In genomic region chr11:117144477-117145392, GRCh38 we compare ENCODE assay signal across 8 cellular contexts. TPM values are rescaled to one million over a fixed set of nuclear protein-coding genes. Genes with fewer than 3 reads are reported as not detected.
A peak's percentile ranks its signal among the peaks of the same experiment; 100 is the strongest.
DNase-seq lines count a peak whose midpoint lies in the region; ATAC-seq and TF ChIP-seq lines count a peak whose summit lies in the region.

No MANE protein-coding gene starts in this region.

- no peaks in the 10 kb centered on the region for H3K27me3 ChIP-seq in right atrium auricular region
- no peaks in the 10 kb centered on the region for H3K27me3 ChIP-seq in prostate gland (replicated peaks; ENCODE audit: insufficient read depth)

- TF ChIP-seq POLR2A in prostate gland (IDR thresholded peaks at IDR 0.05): no peak

- ATAC-seq in GM21360 (IDR thresholded peaks at IDR 0.05; ENCODE audit: unreplicated experiment) (peak; percentile 44), HG03571 (IDR thresholded peaks at IDR 0.05; ENCODE audit: unreplicated experiment) (peak; percentile 42)

- in situ Hi-C loops in SK-MEL-5 (cut with HindIII; ENCODE audit: low pct_unique_long_range_greater_than_20kb, low sequenced_read_pairs): no loop called here

- DNase-seq in Daoy (ENCODE audit: low read depth): peak; percentile 64
- peak; percentile 38 for DNase-seq in SK-MEL-5 (ENCODE audit: low read depth, low spot score)
- peak; percentile 87 for DNase-seq in astrocyte of the hippocampus (ENCODE audit: low read depth, low spot score)
- peak; percentile 78 for DNase-seq in right atrium auricular region (ENCODE audit: low spot score)
- DNase-seq in prostate gland (ENCODE audit: low spot score): peak; percentile 44
- no peak for DNase-seq in NCI-H446 treated with DMSO at 0.1 percent for 48 hours (lab: John Stamatoyannopoulos, UW)

- H3K4me1 ChIP-seq in right atrium auricular region: peaks cover 0 to 45% of the 10 kb centered on the region in 2 donors
- H3K4me1 ChIP-seq in prostate gland (replicated peaks): no peaks in the 10 kb centered on the region

- H3K9me3 ChIP-seq in right atrium auricular region (no peaks in the 10 kb centered on the region), prostate gland (no peaks in the 10 kb centered on the region)

- under 1% methylated on average over 58 of the region's 62 CpGs for WGBS in prostate gland

- H3K36me3 ChIP-seq in right atrium auricular region (peaks cover 12% of the 10 kb centered on the region), prostate gland (no peaks in the 10 kb centered on the region)

- H3K27ac ChIP-seq in right atrium auricular region (peak overlapping the region; percentile 96), prostate gland (peak overlapping the region; percentile 86 to 97)

- TF ChIP-seq CTCF in right atrium auricular region (IDR thresholded peaks at IDR 0.05) (no peak), prostate gland (IDR thresholded peaks at IDR 0.05) (no peak)

- H3K4me3 ChIP-seq in right atrium auricular region: peak overlapping the region; percentile 94 to 97
- H3K4me3 ChIP-seq in prostate gland: peak overlapping the region; percentile 94 to 95

- intact Hi-C loops in prostate gland (cut with DNase I): loop anchor here (5.0 kb wide), 2 partner anchors 33 to 88 kb away; partner anchors contain the start of genes PCSK7, RNF214 and SIDT2

RNA-seq across cellular contexts. Expression of gene PAFAH1B2, which starts 0.6 kb away (rescaled TPM):
- total RNA-seq in Daoy (2014; rRNA removed; shearing (Covaris generic)): 112 and 123 TPM in 2 replicates
- 102 and 108 TPM in 2 replicates for total RNA-seq in SK-MEL-5 (2014; rRNA removed; shearing (Covaris generic))
- polyA plus RNA-seq in SK-MEL-5 (2015; cell fraction: cytosol; rRNA removed): 25.9 and 30.1 TPM in 2 replicates
- 16.3 and 38.8 TPM in 2 replicates for polyA plus RNA-seq in SK-MEL-5 (2015; cell fraction: nucleus; rRNA removed)
- total RNA-seq in right atrium auricular region (10 to 100 TPM; 41.1 to 65.8 TPM), prostate gland (100 to 1,000 TPM in 1 of 2 donors, 10 to 100 TPM in 1; 72.5 to 126 TPM)

RNA-seq across cellular contexts. Expression of gene SIDT2, which starts 33.8 kb away (rescaled TPM):
- total RNA-seq in Daoy (2014; rRNA removed; shearing (Covaris generic)): 3.3 and 5.1 TPM in 2 replicates
- total RNA-seq in SK-MEL-5 (2014; rRNA removed; shearing (Covaris generic)): 9.8 and 11.4 TPM in 2 replicates
- 24.3 and 36.9 TPM in 2 replicates for polyA plus RNA-seq in SK-MEL-5 (2015; cell fraction: cytosol; rRNA removed)
- polyA plus RNA-seq in SK-MEL-5 (2015; cell fraction: nucleus; rRNA removed): 46.6 and 79.5 TPM in 2 replicates
- total RNA-seq in right atrium auricular region (10 to 100 TPM; 19.1 to 33.0 TPM), prostate gland (100 to 1,000 TPM in 1 of 2 donors, 10 to 100 TPM in 1; 69.5 to 144 TPM)

RNA-seq across cellular contexts. Expression of gene SIK3, which starts 46.5 kb away (rescaled TPM):
- 8.2 and 9.7 TPM in 2 replicates for total RNA-seq in Daoy (2014; rRNA removed; shearing (Covaris generic))
- total RNA-seq in SK-MEL-5 (2014; rRNA removed; shearing (Covaris generic)): 8.7 and 9.2 TPM in 2 replicates
- 12.0 and 17.1 TPM in 2 replicates for polyA plus RNA-seq in SK-MEL-5 (2015; cell fraction: cytosol; rRNA removed)
- 22.1 and 25.3 TPM in 2 replicates for polyA plus RNA-seq in SK-MEL-5 (2015; cell fraction: nucleus; rRNA removed)
- 10 to 100 TPM; 27.0 to 40.1 TPM for total RNA-seq in right atrium auricular region
- total RNA-seq in prostate gland: 10 to 100 TPM; 26.2 to 77.6 TPM

RNA-seq across cellular contexts. Expression of gene TAGLN, which starts 54.4 kb away (rescaled TPM):
- 214 and 246 TPM in 2 replicates for total RNA-seq in Daoy (2014; rRNA removed; shearing (Covaris generic))
- total RNA-seq in SK-MEL-5 (2014; rRNA removed; shearing (Covaris generic)): 0.50 and 0.96 TPM in 2 replicates
- 2.1 and 2.3 TPM in 2 replicates for polyA plus RNA-seq in SK-MEL-5 (2015; cell fraction: cytosol; rRNA removed)
- polyA plus RNA-seq in SK-MEL-5 (2015; cell fraction: nucleus; rRNA removed): 8.6 and 9.6 TPM in 2 replicates
- total RNA-seq in right atrium auricular region (1,000 to 10,000 TPM in 1 of 2 donors, 100 to 1,000 TPM in 1; 442 to 1,859 TPM), prostate gland (1,000 to 10,000 TPM; 2,153 to 2,440 TPM)
